ENCODE assay signal across 9 cellular contexts in genomic region chr1:116390195-116390594, GRCh38. TPM values are rescaled to one million over a fixed set of nuclear protein-coding genes. Genes with fewer than 3 reads are reported as not detected.
A peak's percentile ranks its signal among the peaks of the same experiment; 100 is the strongest.
DNase-seq lines count a peak whose midpoint lies in the region; ATAC-seq lines count a peak whose summit lies in the region.
"Had no signal": no experiment of that assay in that cellular context is flagged by ENCODE, and none has a peak within 500 bp of the region (broad histone marks: within the 10 kb centered on the region; RNA-seq: fewer than 3 reads in every experiment).

No MANE protein-coding gene starts in this region.

- POLR2A ChIA-PET in T-cell (lab: Charles Lee) = interaction anchor here (0.6 to 1.5 kb wide), 9 partner anchors 8 to 95 kb away, joined by 3 to 7 read pairs (median 3); partner anchors contain the start of gene ATP1A1 (in 1 of the 2)

- no peak overlapping the region for H3K56ac ChIP-seq in mesendoderm (ENCODE audit: low read length)

- DNase-seq in T-cell = peak in 27 of 34 experiments; percentile 11 to 53 (median 27)
- DNase-seq in effector memory CD8-positive, alpha-beta T cell = peak; percentile 48 to 60 (median 56)
- DNase-seq in occipital lobe (lab: John Stamatoyannopoulos, UW) = no peak
- DNase-seq in mesendoderm = no peak
- DNase-seq in NCI-H345 (lab: John Stamatoyannopoulos, UW) = no peak
- DNase-seq: KG1 had no signal

- peaks cover 45% of the 10 kb centered on the region for H3K36me3 ChIP-seq in mesendoderm (ENCODE audit: control insufficient read depth, insufficient read depth, low read length)

- no peak overlapping the region for H3K23ac ChIP-seq in mesendoderm (ENCODE audit: low read length)

- CTCF ChIA-PET in T-cell (lab: Charles Lee) = interaction anchor here (0.5 to 1.4 kb wide), 15 partner anchors 8 to 492 kb away, joined by 3 to 7 read pairs (median 3); no protein-coding TSS in a partner anchor

- H3K4me1 Mint-ChIP-seq in T-cell = peaks cover 49 to 70% (median 67%) of the 10 kb centered on the region in 3 donors
- H3K4me1 Mint-ChIP-seq in effector memory CD8-positive, alpha-beta T cell (ENCODE audit: low read depth in 2 of 2) = peaks cover 28 to 34% of the 10 kb centered on the region in 2 donors

- H2BK5ac ChIP-seq in mesendoderm (ENCODE audit: low read length) = no peak overlapping the region

- no peak overlapping the region for H2AK5ac ChIP-seq in mesendoderm (ENCODE audit: low read length)

- no peaks in the 10 kb centered on the region for H3K9me3 Mint-ChIP-seq in T-cell
- H3K9me3 Mint-ChIP-seq in effector memory CD8-positive, alpha-beta T cell = no peaks in the 10 kb centered on the region

- H3K36me3 Mint-ChIP-seq in T-cell = peaks cover 73% of the 10 kb centered on the region
- H3K36me3 Mint-ChIP-seq in effector memory CD8-positive, alpha-beta T cell (ENCODE audit: insufficient read depth) = peaks cover 96% of the 10 kb centered on the region

- peaks cover 8% of the 10 kb centered on the region for H3K79me1 ChIP-seq in mesendoderm (ENCODE audit: low read length)

- peak overlapping the region; percentile 79 to 85 for H3K27ac Mint-ChIP-seq in T-cell
- H3K27ac Mint-ChIP-seq in effector memory CD8-positive, alpha-beta T cell = peak overlapping the region; percentile 70 to 86

- H3K27ac ChIP-seq in mesendoderm (ENCODE audit: low read depth, low read length) = no peak overlapping the region

- H3K27me3 ChIP-seq in mesendoderm (ENCODE audit: insufficient read depth, low read length, poor library complexity) = no peaks in the 10 kb centered on the region

- ATAC-seq in GM18502 (IDR thresholded peaks at IDR 0.05; ENCODE audit: poor library complexity, unreplicated experiment) (peak; percentile 97), GM21619 (IDR thresholded peaks at IDR 0.05; ENCODE audit: unreplicated experiment) (peak; percentile 72), T-cell (replicated peaks in 1 of 4) (peak; percentile 68 to 94 (median 74)), GM18909 (IDR thresholded peaks at IDR 0.05; ENCODE audit: poor library complexity, unreplicated experiment) (no peak)
- ATAC-seq in effector memory CD8-positive, alpha-beta T cell (replicated peaks) = peak; percentile 98

- no peak overlapping the region for H3K4ac ChIP-seq in mesendoderm (ENCODE audit: low read depth, low read length)

- no peak overlapping the region for H2BK120ac ChIP-seq in mesendoderm (ENCODE audit: low read depth, low read length)

- H3K4me3 ChIP-seq in mesendoderm (ENCODE audit: low read length) = no peak overlapping the region

- H4K8ac ChIP-seq in mesendoderm (ENCODE audit: low read depth, low read length) = no peak overlapping the region

- no peak overlapping the region for H2BK15ac ChIP-seq in mesendoderm (replicated peaks; ENCODE audit: low read depth)

- H4K5ac ChIP-seq in mesendoderm (ENCODE audit: low read length) = no peak overlapping the region

- H3K4me1 ChIP-seq in mesendoderm (ENCODE audit: control insufficient read depth, low read depth, low read length) = no peaks in the 10 kb centered on the region

- no peak overlapping the region for H3K4me3 Mint-ChIP-seq in T-cell
- H3K4me3 Mint-ChIP-seq in effector memory CD8-positive, alpha-beta T cell = peak overlapping the region; percentile 38 to 39

- H3K18ac ChIP-seq in mesendoderm (ENCODE audit: low read length) = no peak overlapping the region

- no peak overlapping the region for H3K4me2 ChIP-seq in mesendoderm (ENCODE audit: low read length)

- no peak overlapping the region for H3K9ac ChIP-seq in mesendoderm (ENCODE audit: low read length)

- WGBS in mesendoderm (ENCODE audit: extremely low coverage, insufficient coverage, low lambda C conversion rate) = no CpG with 5 or more reads among the region's 5 CpGs

- no peaks in the 10 kb centered on the region for H3K27me3 Mint-ChIP-seq in T-cell
- H3K27me3 Mint-ChIP-seq in effector memory CD8-positive, alpha-beta T cell = no peaks in the 10 kb centered on the region

- H3K79me2 ChIP-seq in mesendoderm (ENCODE audit: control insufficient read depth, insufficient read depth, low read length) = no peaks in the 10 kb centered on the region

RNA-seq across cellular contexts. Expression of gene ATP1A1, which starts 17.2 kb away (rescaled TPM):
- total RNA-seq in T-cell (100 to 1,000 TPM; 230 to 292 (median 266) TPM), occipital lobe (91.9 TPM)
- polyA plus RNA-seq in mesendoderm (2013, experiment 1 of 2) = 182 TPM
- 180 TPM for polyA plus RNA-seq in mesendoderm (2013, experiment 2 of 2)

Comparison
In these comparisons a context has a peak if more than half of its experiments do, and no peak if none do; other contexts are left out.
1. DNase-seq: peak in T-cell (27 of 34) and effector memory CD8-positive, alpha-beta T cell (3 of 3); none in occipital lobe (single experiment), mesendoderm (single experiment) and NCI-H345 (single experiment).
2. H3K4me3 Mint-ChIP-seq: peak in effector memory CD8-positive, alpha-beta T cell (2 of 2); none in T-cell (0 of 3).